In genomic region chr2:14628906-14629305, GRCh38 we compare ENCODE assay signal across 21 cellular contexts. TPM values are rescaled to one million over a fixed set of nuclear protein-coding genes. Genes with fewer than 3 reads are reported as not detected.
A peak's percentile ranks its signal among the peaks of the same experiment; 100 is the strongest.
DNase-seq lines count a peak whose midpoint lies in the region; ATAC-seq lines count a peak whose summit lies in the region.
"Had no signal": no experiment of that assay in that cellular context is flagged by ENCODE, and none has a peak within 500 bp of the region (broad histone marks: within the 10 kb centered on the region; RNA-seq: fewer than 3 reads in every experiment).

No MANE protein-coding gene starts in this region.

- 52 to 64% methylated on average over 2 of the region's 2 CpGs for WGBS in esophagus, 2 donors
- WGBS in trophoblast cell (ENCODE audit: extremely low coverage, insufficient coverage, insufficient read length) = no CpG with 5 or more reads among the region's 2 CpGs

- H3K9ac ChIP-seq in trophoblast cell (ENCODE audit: low read length) = no peak overlapping the region

- in situ Hi-C loops in Caki2 (cut with HindIII; ENCODE audit: low pct_unique_long_range_greater_than_20kb, low sequenced_read_pairs) = no loop called here

- no peak for ATAC-seq in HG02571 (IDR thresholded peaks at IDR 0.05; ENCODE audit: unreplicated experiment)
- ATAC-seq: CD8-positive, alpha-beta T cell had no signal

- H2AFZ ChIP-seq in trophoblast cell (ENCODE audit: insufficient read depth, low read length, poor library complexity) = no peak overlapping the region

- no peak overlapping the region for H2BK5ac ChIP-seq in trophoblast cell (ENCODE audit: low read depth, low read length, poor library complexity)

- H3K4me3 ChIP-seq in esophagus (ENCODE audit: low read depth in 1 of 2, low read length in 2 of 2) (no peak overlapping the region), trophoblast cell (ENCODE audit: low read depth, low read length) (no peak overlapping the region)
- H3K4me3 ChIP-seq: SK-N-MC, skin epidermis, upper lobe of left lung had no signal

- H3K4me1 ChIP-seq in esophagus (ENCODE audit: control insufficient read depth in 2 of 2, insufficient read depth in 2 of 2, low read length in 1 of 2) (no peaks in the 10 kb centered on the region), trophoblast cell (ENCODE audit: control insufficient read depth in 1 of 2, insufficient read depth in 2 of 2, low read length in 2 of 2) (peaks cover 10 to 15% of the 10 kb centered on the region in 2 experiments)

- H3K18ac ChIP-seq in trophoblast cell (ENCODE audit: low read length) = no peak overlapping the region

- H3K23ac ChIP-seq in trophoblast cell (ENCODE audit: low read length) = no peak overlapping the region

- peaks cover 4% of the 10 kb centered on the region for H3K79me1 ChIP-seq in trophoblast cell (ENCODE audit: low read length)

- peak; percentile 36 for DNase-seq in Caki2 (ENCODE audit: low read depth)
- peak; percentile 41 for DNase-seq in NCI-H69 (lab: John Stamatoyannopoulos, UW)
- peak; percentile 36 to 46 for DNase-seq in trophoblast cell
- DNase-seq in DMS 273 treated with DMSO at 0.1 percent for 48 hours (lab: John Stamatoyannopoulos, UW) = no peak
- no peak for DNase-seq in NCI-H526 treated with DMSO at 0.1 percent for 48 hours (lab: John Stamatoyannopoulos, UW)
- no peak for DNase-seq in NCI-H2081 (lab: John Stamatoyannopoulos, UW)
- DNase-seq: activated CD4-positive, alpha-beta T cell treated with anti-CD3 and anti-CD28 coated beads, Interleukin-2, amount 50 U/mL, for 1 hour; activated naive CD4-positive, alpha-beta T cell treated with anti-CD3 and anti-CD28 coated beads, Interleukin-2, amount 10 ng/mL, durations not matched to agents 7 days and 5 days; activated T-cell treated with anti-CD3 and anti-CD28 coated beads for 4 hours; CD8-positive, alpha-beta T cell; cortex of kidney; Kasumi-1; kidney glomerular epithelial cell; NCI-H146; NCI-H446; upper lobe of left lung had no signal

- no peaks in the 10 kb centered on the region for H3K36me3 ChIP-seq in esophagus (ENCODE audit: control insufficient read depth in 2 of 2, insufficient read depth in 2 of 2, low read length in 1 of 2)
- H3K36me3 ChIP-seq in trophoblast cell (ENCODE audit: control insufficient read depth in 1 of 2, insufficient read depth in 2 of 2, low read length in 2 of 2) = no peaks in the 10 kb centered on the region
- H3K36me3 ChIP-seq: upper lobe of left lung had no signal

- H2BK120ac ChIP-seq in trophoblast cell (ENCODE audit: insufficient read depth, low read length, poor library complexity) = no peak overlapping the region

- H3K4ac ChIP-seq in trophoblast cell (ENCODE audit: low read depth, low read length) = no peak overlapping the region

- H3K27me3 ChIP-seq in esophagus (ENCODE audit: control insufficient read depth in 1 of 2, insufficient read depth in 2 of 2, low read length in 2 of 2) (no peaks in the 10 kb centered on the region), trophoblast cell (ENCODE audit: insufficient read depth, low read length) (peaks cover 10% of the 10 kb centered on the region)

- H3K79me2 ChIP-seq in trophoblast cell (ENCODE audit: control insufficient read depth, insufficient read depth, low read length, poor library complexity) = peaks cover 3% of the 10 kb centered on the region

- H4K12ac ChIP-seq in trophoblast cell (ENCODE audit: low read depth, low read length) = no peak overlapping the region

- no peaks in the 10 kb centered on the region for H3K9me3 ChIP-seq in esophagus (ENCODE audit: control insufficient read depth in 2 of 2, insufficient read depth in 1 of 2, low read depth in 1 of 2, low read length in 1 of 2)
- H3K9me3 ChIP-seq in trophoblast cell (ENCODE audit: insufficient read depth, low read depth, low read length) = peaks cover 2% of the 10 kb centered on the region
- H3K9me3 ChIP-seq: upper lobe of left lung had no signal

- no peak overlapping the region for H2BK12ac ChIP-seq in trophoblast cell (ENCODE audit: low read length)

- no peak overlapping the region for H4K8ac ChIP-seq in trophoblast cell (ENCODE audit: low read depth, low read length)

- no peak overlapping the region for H3K4me2 ChIP-seq in trophoblast cell (ENCODE audit: low read length)

- H3K27ac ChIP-seq in esophagus (ENCODE audit: low read depth in 2 of 2, low read length in 1 of 2) (peak overlapping the region; percentile 38 to 57), trophoblast cell (ENCODE audit: low read depth, low read length) (no peak overlapping the region)
- H3K27ac ChIP-seq: SK-N-MC, upper lobe of left lung had no signal

- H3K14ac ChIP-seq in trophoblast cell (ENCODE audit: low read length) = no peak overlapping the region

- no peak overlapping the region for H2AK5ac ChIP-seq in trophoblast cell (ENCODE audit: low read length)

- no peak overlapping the region for H4K91ac ChIP-seq in trophoblast cell (ENCODE audit: low read depth, low read length)

RNA-seq across cellular contexts. Expression of gene LRATD1, which starts 3.6 kb away (rescaled TPM):
- 1.2 and 1.9 TPM in 2 replicates for total RNA-seq in Caki2 (2014; rRNA removed; shearing (Covaris generic); ENCODE audit: low replicate concordance)
- polyA plus RNA-seq in esophagus = 10 to 100 TPM; 23.1 to 25.8 TPM
- 6.6 and 7.7 TPM in 2 replicates for polyA plus RNA-seq in trophoblast cell (2013)
- total RNA-seq: CD8-positive, alpha-beta T cell; osteocyte had no signal

Comparison
In these comparisons a context has a peak if more than half of its experiments do, and no peak if none do; other contexts are left out.
1. DNase-seq: peak in Caki2 (single experiment), NCI-H69 (single experiment) and trophoblast cell (2 of 2); none in DMS 273 treated with DMSO at 0.1 percent for 48 hours (single experiment), NCI-H526 treated with DMSO at 0.1 percent for 48 hours (single experiment) and NCI-H2081 (0 of 2).